Comparison of ENCODE assay signal across 25 cellular contexts in the genomic region with DNA sequence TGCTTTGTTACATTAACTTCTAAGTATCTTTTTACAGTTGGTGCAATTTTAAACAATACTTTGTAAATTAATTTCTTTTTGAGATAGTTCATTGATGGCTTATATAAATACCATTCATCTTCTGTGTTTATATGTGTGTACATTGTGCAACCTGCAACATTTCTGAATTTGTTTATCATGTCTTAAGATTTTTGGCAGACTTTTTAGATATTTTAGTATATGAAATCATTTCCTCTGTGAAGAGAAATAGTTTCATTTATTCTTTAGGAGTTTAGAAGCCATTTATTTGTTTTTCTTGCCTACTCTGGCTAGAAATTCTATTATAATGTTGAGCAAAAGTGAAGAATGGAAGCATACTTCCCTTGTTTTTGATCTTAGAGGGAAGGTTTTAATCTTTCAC.
A peak's percentile ranks its signal among the peaks of the same experiment; 100 is the strongest.
DNase-seq lines count a peak whose midpoint lies in the region; ATAC-seq and TF ChIP-seq lines count a peak whose summit lies in the region.
"Had no signal": no experiment of that assay in that cellular context is flagged by ENCODE, and none has a peak within 500 bp of the region (broad histone marks: within the 10 kb centered on the region; RNA-seq: fewer than 3 reads in every experiment).

No MANE protein-coding gene starts in this region.

- BruUV-seq in PC-3 (replicated peaks; lab: Mats Ljungman, UMichigan) = no TSS peak

- TF ChIP-seq CTCF in PC-3 (conservative IDR thresholded peaks at IDR 0.05; ENCODE audit: low read depth, low read length) = no peak

- no peak overlapping the region for H2BK15ac ChIP-seq in mesendoderm (replicated peaks; ENCODE audit: low read depth)

- no peak overlapping the region for H4K5ac ChIP-seq in mesendoderm (ENCODE audit: low read length)

- H3K27me3 ChIP-seq in ACC112 (ENCODE audit: insufficient read depth, low read length) = no peaks in the 10 kb centered on the region
- no peaks in the 10 kb centered on the region for H3K27me3 ChIP-seq in PC-3 (ENCODE audit: low read length)
- no peaks in the 10 kb centered on the region for H3K27me3 ChIP-seq in mesendoderm (ENCODE audit: insufficient read depth, low read length, poor library complexity)

- no peak overlapping the region for H3K56ac ChIP-seq in mesendoderm (ENCODE audit: low read length)

- no peak overlapping the region for H3K27ac ChIP-seq in ACC112 (ENCODE audit: low read depth, low read length)
- H3K27ac ChIP-seq in PC-3 (ENCODE audit: low read length) = no peak overlapping the region
- H3K27ac ChIP-seq in mesendoderm (ENCODE audit: low read depth, low read length) = no peak overlapping the region
- H3K27ac ChIP-seq: 22Rv1, RWPE1, SK-N-MC had no signal

- H3K79me2 ChIP-seq in ACC112 (ENCODE audit: control insufficient read depth, insufficient read depth, low read length, unreplicated experiment) = no peaks in the 10 kb centered on the region
- no peaks in the 10 kb centered on the region for H3K79me2 ChIP-seq in PC-3 (ENCODE audit: low read length)
- H3K79me2 ChIP-seq in mesendoderm (ENCODE audit: control insufficient read depth, insufficient read depth, low read length) = no peaks in the 10 kb centered on the region

- H3K4me1 ChIP-seq in ACC112 (ENCODE audit: control insufficient read depth, insufficient read depth, low read length, unreplicated experiment) (peaks cover 9% of the 10 kb centered on the region), PC-3 (ENCODE audit: insufficient read depth, low read length) (0 out of 2 replicates have a peak, but pooled peaks cover 5% of the 10 kb centered on the region), mesendoderm (ENCODE audit: control insufficient read depth, low read depth, low read length) (no peaks in the 10 kb centered on the region)

- H2AK5ac ChIP-seq in mesendoderm (ENCODE audit: low read length) = no peak overlapping the region

- no peak for DNase-seq in PC-3
- DNase-seq in fibroblast of gingiva (ENCODE audit: low read depth) = peak; percentile 80
- DNase-seq in iris pigment epithelial cell (ENCODE audit: low read depth) = peak; percentile 71
- no peak for DNase-seq in iPS-NIHi11 (ENCODE audit: low spot score)
- no peak for DNase-seq in mesendoderm
- DNase-seq: AML-193; C1 segment of cervical spinal cord; Calu3; CD8-positive, alpha-beta T cell; DMS153; GF-D8; H9; KG1; NCI-H1105; NCI-H2029 treated with DMSO at 0.1 percent for 48 hours; NCI-H226; NCI-H510A treated with DMSO at 0.1 percent for 48 hours; NCI-H748 treated with DMSO at 0.1 percent for 48 hours; SHP77 treated with DMSO at 0.1 percent for 48 hours had no signal

- no peak overlapping the region for H2BK5ac ChIP-seq in mesendoderm (ENCODE audit: low read length)

- CTCF ChIA-PET in PC-3 (lab: Charles Lee) = no interaction called here

- POLR2A ChIA-PET in PC-3 (lab: Charles Lee; ENCODE audit: unreplicated experiment) = no interaction called here

- no peaks in the 10 kb centered on the region for H4K20me1 ChIP-seq in PC-3 (ENCODE audit: low read length)

- H2AFZ ChIP-seq in ACC112 (ENCODE audit: low read length, unreplicated experiment) (peak overlapping the region; percentile 34), PC-3 (ENCODE audit: low read length) (0 out of 2 replicates have a peak overlapping the region, but pooled peaks have one; percentile 24)

- H3K4me3 ChIP-seq in ACC112 (ENCODE audit: low read depth, low read length) (no peak overlapping the region), PC-3 (ENCODE audit: low read length) (no peak overlapping the region), mesendoderm (ENCODE audit: low read length) (no peak overlapping the region)
- H3K4me3 ChIP-seq: SK-N-MC had no signal

- no peak overlapping the region for H3K18ac ChIP-seq in mesendoderm (ENCODE audit: low read length)

- no peaks in the 10 kb centered on the region for H3K79me1 ChIP-seq in mesendoderm (ENCODE audit: low read length)

- H3K4me2 ChIP-seq in PC-3 (ENCODE audit: low read length) (no peak overlapping the region), mesendoderm (ENCODE audit: low read length) (no peak overlapping the region)

- H3K36me3 ChIP-seq in ACC112 (ENCODE audit: insufficient read depth, low read length) (no peaks in the 10 kb centered on the region), PC-3 (ENCODE audit: low read depth, low read length) (no peaks in the 10 kb centered on the region), mesendoderm (ENCODE audit: control insufficient read depth, insufficient read depth, low read length) (no peaks in the 10 kb centered on the region)

- H4K8ac ChIP-seq in mesendoderm (ENCODE audit: low read depth, low read length) = no peak overlapping the region

- H3K23ac ChIP-seq in mesendoderm (ENCODE audit: low read length) = no peak overlapping the region

- intact Hi-C loops in PC-3 (cut with micrococcal nuclease) = no loop called here

- ATAC-seq in PC-3 (no peak), GM18870 (IDR thresholded peaks at IDR 0.05; ENCODE audit: unreplicated experiment) (no peak), GM18909 (IDR thresholded peaks at IDR 0.05; ENCODE audit: poor library complexity, unreplicated experiment) (no peak)
- ATAC-seq: CD8-positive, alpha-beta T cell had no signal

- no peaks in the 10 kb centered on the region for H3K9me3 ChIP-seq in PC-3 (ENCODE audit: low read length)

- H3K9ac ChIP-seq in PC-3 (ENCODE audit: low read length) (no peak overlapping the region), mesendoderm (ENCODE audit: low read length) (no peak overlapping the region)

- no peaks in the 10 kb centered on the region for H3K9me2 ChIP-seq in PC-3 (replicated peaks; ENCODE audit: low read length)

- H3F3A ChIP-seq in PC-3 (ENCODE audit: low read length, unreplicated experiment) = no peaks in the 10 kb centered on the region

- no peak overlapping the region for H2BK120ac ChIP-seq in mesendoderm (ENCODE audit: low read depth, low read length)

- no peak overlapping the region for H3K4ac ChIP-seq in mesendoderm (ENCODE audit: low read depth, low read length)

Comparison
In these comparisons a context has a peak if more than half of its experiments do, and no peak if none do; other contexts are left out.
1. DNase-seq: peak in fibroblast of gingiva (single experiment) and iris pigment epithelial cell (single experiment); none in PC-3 (single experiment), iPS-NIHi11 (single experiment) and mesendoderm (single experiment).